ENCODE assay signal across 8 cellular contexts in genomic region chr1:156815307-156815826, GRCh38. TPM values are rescaled to one million over a fixed set of nuclear protein-coding genes. Genes with fewer than 3 reads are reported as not detected.
DNase-seq lines count a peak whose midpoint lies in the region; ATAC-seq, FAIRE-seq and TF ChIP-seq lines count a peak whose summit lies in the region.

No MANE protein-coding gene starts in this region.

- no peak overlapping the region for H4K91ac ChIP-seq in H1 (replicated peaks; ENCODE audit: insufficient read length, low read length)

- no peak overlapping the region for H4K5ac ChIP-seq in H1 (ENCODE audit: insufficient read length, low read depth, low read length)

- H3K4me1 Mint-ChIP-seq in naive thymus-derived CD4-positive, alpha-beta T cell, result peaks cover 45 to 72% (median 59%) of the 10 kb centered on the region in 7 donors

- 74% methylated on average over 5 of the region's 5 CpGs; no CpG with 5 or more reads in 1 of the 2 experiments for WGBS in H1 (ENCODE audit: extremely low coverage in 1 of 2, insufficient coverage in 1 of 2, insufficient read length in 1 of 2, insufficient replicate concordance in 2 of 2, low coverage in 1 of 2, low lambda C conversion rate in 2 of 2, missing lambda C conversion rate in 1 of 2), 2 experiments
- 59 to 71% methylated on average over 5 of the region's 5 CpGs for WGBS in lower leg skin, 2 donors

- TF ChIP-seq EP300 in H1 (IDR thresholded peaks at IDR 0.05; ENCODE audit: borderline replicate concordance in 1 of 2, low read depth in 2 of 2, low read length in 2 of 2), result no peak

- H3K27ac Mint-ChIP-seq in naive thymus-derived CD4-positive, alpha-beta T cell, result peak overlapping the region; percentile 97 to 100 (median 99)

- ATAC-seq in naive thymus-derived CD4-positive, alpha-beta T cell, result no peak
- ATAC-seq in GM21576 (IDR thresholded peaks at IDR 0.05; ENCODE audit: unreplicated experiment) (no peak), HG03342 (IDR thresholded peaks at IDR 0.05; ENCODE audit: unreplicated experiment) (no peak)

- H3K14ac ChIP-seq in H1 (ENCODE audit: insufficient read length), result no peak overlapping the region

- H3K9me3 Mint-ChIP-seq in naive thymus-derived CD4-positive, alpha-beta T cell, result peaks cover 0 to 6% (median 0%) of the 10 kb centered on the region in 11 donors

- H3K4me3 ChIP-seq in H1 (ENCODE audit: extremely low read depth in 1 of 4, insufficient read depth in 2 of 4, low read depth in 3 of 4, low read length in 4 of 4) (no peak overlapping the region), lower leg skin (ENCODE audit: low read depth, poor library complexity, severe bottlenecking) (no peak overlapping the region)
- peak overlapping the region; percentile 83 for H3K4me3 ChIP-seq in naive thymus-derived CD4-positive, alpha-beta T cell (ENCODE audit: low read length)

- TF ChIP-seq CTCF in H1 (IDR thresholded peaks at IDR 0.05; ENCODE audit: control extremely low read depth in 1 of 3, insufficient read depth in 1 of 3, low read depth in 1 of 3, low read length in 3 of 3) (no peak), lower leg skin (IDR thresholded peaks at IDR 0.05) (no peak)

- H3K9ac ChIP-seq in H1 (replicated peaks in 1 of 4; ENCODE audit: extremely low read depth in 1 of 4, low read depth in 3 of 4, low read length in 3 of 4), result no peak overlapping the region

- peak overlapping the region; percentile 75; the same call in 1 of the 2 replicates for H2BK12ac ChIP-seq in H1 (ENCODE audit: low read depth, low read length)

- peaks cover 2% of the 10 kb centered on the region; the same call in 1 of the 2 replicates for H3K23me2 ChIP-seq in H1 (ENCODE audit: low read depth, low read length)

- H3K27ac ChIP-seq in H1 (ENCODE audit: low read depth, low read length), result no peak overlapping the region
- peak overlapping the region; percentile 98 for H3K27ac ChIP-seq in naive thymus-derived CD4-positive, alpha-beta T cell (ENCODE audit: low read depth, low read length)

- no peak overlapping the region; the same call in 1 of the 2 replicates for H4K8ac ChIP-seq in H1 (ENCODE audit: extremely low read depth, insufficient read depth, low read length)

- peaks cover 0 to 53% (median 15%) of the 10 kb centered on the region in 5 donors for H3K36me3 Mint-ChIP-seq in naive thymus-derived CD4-positive, alpha-beta T cell

- H3K4me1 ChIP-seq in H1 (replicated peaks in 1 of 4; ENCODE audit: control insufficient read depth in 3 of 4, insufficient read depth in 4 of 4, low read length in 3 of 4), result peaks cover 0 to 11% (median 5%) of the 10 kb centered on the region in 4 experiments; a peak in 6 of 7 replicates
- peaks cover 33 to 59% of the 10 kb centered on the region in 2 donors for H3K4me1 ChIP-seq in naive thymus-derived CD4-positive, alpha-beta T cell (ENCODE audit: control insufficient read depth in 2 of 2, insufficient read depth in 2 of 2, low read length in 2 of 2)

- H3K23ac ChIP-seq in H1 (ENCODE audit: insufficient read length), result no peak overlapping the region

- no peaks in the 10 kb centered on the region for H3K79me1 ChIP-seq in H1 (ENCODE audit: low read depth, low read length)

- H2BK120ac ChIP-seq in H1 (replicated peaks; ENCODE audit: low read depth, low read length), result no peak overlapping the region

- H2BK5ac ChIP-seq in H1 (ENCODE audit: low read depth, low read length), result no peak overlapping the region

- CTCF ChIA-PET in H1 (lab: Charles Lee; ENCODE audit: partially characterized antibody), result interaction anchor here (0.8 to 31.8 kb wide), 7 partner anchors 16 to 69 kb away, joined by 3 to 491 read pairs (median 6); partner anchors contain the start of genes INSRR and NTRK1
- CTCF ChIA-PET in naive thymus-derived CD4-positive, alpha-beta T cell (lab: Charles Lee), result interaction anchor here (1.0 to 3.4 kb wide), 2 partner anchors 22 to 45 kb away, joined by 3 to 12 read pairs; partner anchors contain the start of gene NTRK1

- peak overlapping the region; percentile 82 to 97 (median 84) for H3K4me3 Mint-ChIP-seq in naive thymus-derived CD4-positive, alpha-beta T cell

- H3K4ac ChIP-seq in H1 (replicated peaks; ENCODE audit: insufficient read length, low read depth, low read length), result no peak overlapping the region

- H2AFZ ChIP-seq in H1 (ENCODE audit: low read length), result no peak overlapping the region

- H4K20me1 ChIP-seq in H1 (replicated peaks in 1 of 2; ENCODE audit: control insufficient read depth in 1 of 2, insufficient read depth in 2 of 2, low read length in 2 of 2), result no peaks in the 10 kb centered on the region

- H3K79me2 ChIP-seq in H1 (ENCODE audit: control insufficient read depth in 1 of 2, insufficient read depth in 2 of 2, low read length in 2 of 2), result no peaks in the 10 kb centered on the region

- H3K9me3 ChIP-seq in H1 (ENCODE audit: insufficient read depth in 2 of 2, low read depth in 1 of 2, low read length in 1 of 2), result no peaks in the 10 kb centered on the region
- H3K9me3 ChIP-seq in naive thymus-derived CD4-positive, alpha-beta T cell (ENCODE audit: control insufficient read depth in 2 of 3, low read length in 3 of 3), result no peaks in the 10 kb centered on the region

- H2BK20ac ChIP-seq in H1 (ENCODE audit: low read length), result no peak overlapping the region

- 0 out of 2 replicates have a peak overlapping the region, but pooled peaks have one; percentile 58 for H2AK5ac ChIP-seq in H1 (ENCODE audit: low read depth, low read length)

- intact Hi-C loops in naive thymus-derived CD4-positive, alpha-beta T cell (cut with micrococcal nuclease), result loop anchor here in 1 of 2 donors (2.0 to 5.0 kb wide), 2 partner anchors 23 to 322 kb away; partner anchors contain the start of gene ETV3
- intact Hi-C loops in lower leg skin (cut with DNase I; ENCODE audit: low total_unique reads), result no loop called here

- H3K4me2 ChIP-seq in H1 (ENCODE audit: insufficient read depth in 1 of 2, low read depth in 2 of 2, low read length in 2 of 2), result no peak overlapping the region

- TF ChIP-seq POLR2A in H1 (IDR thresholded peaks at IDR 0.05; ENCODE audit: control extremely low read depth in 1 of 2, low read depth in 2 of 2, low read length in 2 of 2), result no peak
- TF ChIP-seq POLR2A in lower leg skin (IDR thresholded peaks at IDR 0.05), result no peak

- no peaks in the 10 kb centered on the region for H3K36me3 ChIP-seq in H1 (ENCODE audit: control insufficient read depth in 2 of 4, insufficient read depth in 4 of 4, low read length in 3 of 4)
- peaks cover 0 to 14% (median 11%) of the 10 kb centered on the region in 3 experiments for H3K36me3 ChIP-seq in naive thymus-derived CD4-positive, alpha-beta T cell (ENCODE audit: control insufficient read depth in 2 of 3, insufficient read depth in 3 of 3, low read length in 3 of 3)

- H3K56ac ChIP-seq in H1 (replicated peaks; ENCODE audit: insufficient read length, low read depth, low read length), result no peak overlapping the region

- H3K27me3 ChIP-seq in H1 (replicated peaks in 1 of 4; ENCODE audit: control insufficient read depth in 3 of 4, extremely low read depth in 1 of 4, insufficient read depth in 3 of 4, low read length in 3 of 4), result peaks cover 1 to 48% (median 42%) of the 10 kb centered on the region in 4 experiments
- H3K27me3 ChIP-seq in naive thymus-derived CD4-positive, alpha-beta T cell (ENCODE audit: control insufficient read depth in 2 of 2, insufficient read depth in 2 of 2, low read length in 2 of 2), result no peaks in the 10 kb centered on the region

- no peak for FAIRE-seq in H1 (lab: Jason Lieb, UNC)

- POLR2A ChIA-PET in H1 (lab: Charles Lee; ENCODE audit: partially characterized antibody), result interaction anchor here (0.6 kb wide), 1 partner anchor 44 kb away, joined by 3 read pairs; no protein-coding TSS in a partner anchor
- POLR2A ChIA-PET in naive thymus-derived CD4-positive, alpha-beta T cell (lab: Charles Lee), result interaction anchor here (1.1 to 1.5 kb wide), 2 partner anchors 15 to 22 kb away, joined by 3 read pairs; no protein-coding TSS in a partner anchor

- H3K27me3 Mint-ChIP-seq in naive thymus-derived CD4-positive, alpha-beta T cell, result no peaks in the 10 kb centered on the region

- TF ChIP-seq RAD21 in H1 (IDR thresholded peaks at IDR 0.05 in 1 of 2, conservative IDR thresholded peaks at IDR 0.05 in 1 of 2; ENCODE audit: low read depth in 2 of 2, low read length in 2 of 2), result no peak

- peak; percentile 87 for DNase-seq in AG20443 (ENCODE audit: low spot score)
- peak; percentile 68 for DNase-seq in NCI-H82 treated with DMSO at 0.1 percent for 48 hours (lab: John Stamatoyannopoulos, UW; ENCODE audit: unreplicated experiment)
- no peak for DNase-seq in H1 (ENCODE audit: low read depth in 1 of 2, low spot score in 2 of 2)
- DNase-seq in naive thymus-derived CD4-positive, alpha-beta T cell, result no peak
- DNase-seq in lower leg skin (ENCODE audit: low spot score in 2 of 2), result no peak
- no peak for DNase-seq in SHP77 treated with DMSO at 0.1 percent for 48 hours (lab: John Stamatoyannopoulos, UW)

- 0 out of 2 replicates have a peak overlapping the region, but pooled peaks have one; percentile 53 for H2BK15ac ChIP-seq in H1 (ENCODE audit: low read length)

- H3K18ac ChIP-seq in H1 (ENCODE audit: extremely low read depth, low read length), result no peak overlapping the region

RNA-seq across cellular contexts. Expression of gene SH2D2A, which starts 1.3 kb away (rescaled TPM):
- 3.3 and 4.5 TPM in 2 replicates for total RNA-seq in H1 (2021; fragmentation: NEBNext Ultra II Directional; extraction: Animal tissue kit (Norgen Biotek cat#: 25700))
- 7.9 and 13.7 TPM in 2 replicates for polyA plus RNA-seq in H1 (2011; rRNA removed)
- polyA plus RNA-seq in H1 (2011; cell fraction: cytosol; rRNA removed), result 10.1 TPM
- 8.8 TPM for polyA plus RNA-seq in H1 (2011; cell fraction: nucleus; rRNA removed)
- 3.1 to 8.0 TPM (median 5.5 TPM) in 4 replicates for polyA plus RNA-seq in H1 (2012, experiment 1 of 2)
- 4.7 TPM for polyA plus RNA-seq in H1 (2012, experiment 2 of 2)
- polyA plus RNA-seq in H1 (2013, experiment 1 of 2), result 5.7 TPM
- 5.3 TPM for polyA plus RNA-seq in H1 (2013, experiment 2 of 2)
- polyA minus RNA-seq in H1 (2011; rRNA and poly(A)+ RNA removed), result 0.57 and 0.78 TPM in 2 replicates
- 5.1 TPM for polyA minus RNA-seq in H1 (2011; cell fraction: cytosol; rRNA and poly(A)+ RNA removed)
- 4.6 TPM for polyA minus RNA-seq in H1 (2011; cell fraction: nucleus; rRNA and poly(A)+ RNA removed)
- 100 to 1,000 TPM in 1 of 5 experiments, 10 to 100 TPM in 4; 14.7 to 164 (median 54.3) TPM for total RNA-seq in naive thymus-derived CD4-positive, alpha-beta T cell
- polyA plus RNA-seq in naive thymus-derived CD4-positive, alpha-beta T cell, result 10 to 100 TPM; 12.7 to 15.7 TPM
- 1 to 10 TPM in 1 of 4 donors, not detected in 3; 1.5 TPM for total RNA-seq in lower leg skin

RNA-seq across cellular contexts. Expression of gene INSRR, which starts 43.5 kb away (rescaled TPM):
- not detected in 2 replicates for total RNA-seq in H1 (2021; fragmentation: NEBNext Ultra II Directional; extraction: Animal tissue kit (Norgen Biotek cat#: 25700))
- polyA plus RNA-seq in H1 (2011; rRNA removed), result 0.02 TPM in 2 replicates
- not detected for polyA plus RNA-seq in H1 (2011; cell fraction: cytosol; rRNA removed)
- 0.17 TPM for polyA plus RNA-seq in H1 (2011; cell fraction: nucleus; rRNA removed)
- 0.03 to 0.04 TPM in 2 of 4 replicates, not detected in the others for polyA plus RNA-seq in H1 (2012, experiment 1 of 2)
- 0.03 TPM for polyA plus RNA-seq in H1 (2012, experiment 2 of 2)
- not detected for polyA plus RNA-seq in H1 (2013, experiment 1 of 2)
- under 0.01 TPM for polyA plus RNA-seq in H1 (2013, experiment 2 of 2)
- 0.07 TPM in 1 of 2 replicates, not detected in the other for polyA minus RNA-seq in H1 (2011; rRNA and poly(A)+ RNA removed)
- polyA minus RNA-seq in H1 (2011; cell fraction: cytosol; rRNA and poly(A)+ RNA removed), result not detected
- 0.10 TPM for polyA minus RNA-seq in H1 (2011; cell fraction: nucleus; rRNA and poly(A)+ RNA removed)
- under 1 TPM in 1 of 5 experiments, not detected in 4; 0.63 TPM for total RNA-seq in naive thymus-derived CD4-positive, alpha-beta T cell
- not detected for polyA plus RNA-seq in naive thymus-derived CD4-positive, alpha-beta T cell
- not detected for total RNA-seq in lower leg skin

RNA-seq across cellular contexts. Expression of gene NTRK1, which starts 45.3 kb away (rescaled TPM):
- total RNA-seq in H1 (2021; fragmentation: NEBNext Ultra II Directional; extraction: Animal tissue kit (Norgen Biotek cat#: 25700)), result 0.24 and 0.27 TPM in 2 replicates
- 0.12 and 0.13 TPM in 2 replicates for polyA plus RNA-seq in H1 (2011; rRNA removed)
- 0.06 TPM for polyA plus RNA-seq in H1 (2011; cell fraction: cytosol; rRNA removed)
- polyA plus RNA-seq in H1 (2011; cell fraction: nucleus; rRNA removed), result 0.74 TPM
- 0.05 to 0.15 TPM (median 0.13 TPM) in 3 of 4 replicates, not detected in the other for polyA plus RNA-seq in H1 (2012, experiment 1 of 2)
- polyA plus RNA-seq in H1 (2012, experiment 2 of 2), result 0.05 TPM
- 0.18 TPM for polyA plus RNA-seq in H1 (2013, experiment 1 of 2)
- 0.06 TPM for polyA plus RNA-seq in H1 (2013, experiment 2 of 2)
- 0.12 and 0.13 TPM in 2 replicates for polyA minus RNA-seq in H1 (2011; rRNA and poly(A)+ RNA removed)
- not detected for polyA minus RNA-seq in H1 (2011; cell fraction: cytosol; rRNA and poly(A)+ RNA removed)
- not detected for polyA minus RNA-seq in H1 (2011; cell fraction: nucleus; rRNA and poly(A)+ RNA removed)
- total RNA-seq in naive thymus-derived CD4-positive, alpha-beta T cell, result 10 to 100 TPM in 1 of 5 experiments, 1 to 10 TPM in 2, not detected in 2; 3.2 to 17.3 (median 3.3) TPM
- under 1 TPM in 1 of 2 donors, not detected in 1; 0.09 TPM for polyA plus RNA-seq in naive thymus-derived CD4-positive, alpha-beta T cell
- total RNA-seq in lower leg skin, result under 1 TPM in 1 of 4 donors, not detected in 3; 0.23 TPM

RNA-seq across cellular contexts. Expression of gene PRCC, which starts 48.0 kb away (rescaled TPM):
- total RNA-seq in H1 (2021; fragmentation: NEBNext Ultra II Directional; extraction: Animal tissue kit (Norgen Biotek cat#: 25700)), result 102 and 115 TPM in 2 replicates
- polyA plus RNA-seq in H1 (2011; rRNA removed), result 84.1 and 95.2 TPM in 2 replicates
- 79.7 TPM for polyA plus RNA-seq in H1 (2011; cell fraction: cytosol; rRNA removed)
- 89.8 TPM for polyA plus RNA-seq in H1 (2011; cell fraction: nucleus; rRNA removed)
- polyA plus RNA-seq in H1 (2012, experiment 1 of 2), result 83.1 to 103 TPM (median 99.5 TPM) in 4 replicates
- polyA plus RNA-seq in H1 (2012, experiment 2 of 2), result 104 TPM
- 120 TPM for polyA plus RNA-seq in H1 (2013, experiment 1 of 2)
- polyA plus RNA-seq in H1 (2013, experiment 2 of 2), result 116 TPM
- polyA minus RNA-seq in H1 (2011; rRNA and poly(A)+ RNA removed), result 89.1 and 141 TPM in 2 replicates
- polyA minus RNA-seq in H1 (2011; cell fraction: cytosol; rRNA and poly(A)+ RNA removed), result 71.3 TPM
- polyA minus RNA-seq in H1 (2011; cell fraction: nucleus; rRNA and poly(A)+ RNA removed), result 54.9 TPM
- total RNA-seq in naive thymus-derived CD4-positive, alpha-beta T cell, result 10 to 100 TPM; 53.2 to 88.9 (median 61.7) TPM
- 10 to 100 TPM; 40.9 to 60.8 TPM for polyA plus RNA-seq in naive thymus-derived CD4-positive, alpha-beta T cell
- 10 to 100 TPM; 35.4 to 45.6 (median 38.8) TPM for total RNA-seq in lower leg skin

Comparison
In these comparisons a context has a peak if more than half of its experiments do, and no peak if none do; other contexts are left out.
1. DNase-seq: peak in AG20443 (single experiment) and NCI-H82 treated with DMSO at 0.1 percent for 48 hours (single experiment); none in H1 (0 of 2), naive thymus-derived CD4-positive, alpha-beta T cell (0 of 9), lower leg skin (0 of 2) and SHP77 treated with DMSO at 0.1 percent for 48 hours (single experiment).